Comparison of ENCODE assay signal across 9 cellular contexts in genomic region chr16:56589141-56590039, GRCh38. TPM values are rescaled to one million over a fixed set of nuclear protein-coding genes. Genes with fewer than 3 reads are reported as not detected.
DNase-seq lines count a peak whose midpoint lies in the region; ATAC-seq and TF ChIP-seq lines count a peak whose summit lies in the region.
"Had no signal": no experiment of that assay in that cellular context is flagged by ENCODE, and none has a peak within 500 bp of the region (broad histone marks: within the 10 kb centered on the region; RNA-seq: fewer than 3 reads in every experiment).

Gene MT3 (plus strand): TSS chr16:56589528. CDS start chr16:56589591, 63 bp downstream.

- no peak within 1 kb of the TSS for H3K27ac ChIP-seq in GM23338 (ENCODE audit: low read depth)
- H3K27ac ChIP-seq in caudate nucleus (ENCODE audit: low read depth, low read length): peak within 1 kb of the TSS; percentile 98

- peak within 1 kb of the TSS; percentile 99 for H2AFZ ChIP-seq in GM23338

- H3K4me3 Mint-ChIP-seq in GM23338 (peak within 1 kb of the TSS; percentile 74), CD14-positive monocyte (peak within 1 kb of the TSS in 1 of 2 donors; percentile 89)
- H3K4me3 Mint-ChIP-seq in stimulated activated naive CD8-positive, alpha-beta T cell treated with anti-CD3 and anti-CD28 coated beads, Interleukin-15, Interleukin-2, amounts not matched to agents 100 ng/mL and 50 ng/mL, for 24 hours: peak within 1 kb of the TSS; percentile 81

- H3K27ac Mint-ChIP-seq in GM23338 (no peak within 1 kb of the TSS), CD14-positive monocyte (peak within 1 kb of the TSS in 1 of 7 donors; percentile 66)
- no peak within 1 kb of the TSS for H3K27ac Mint-ChIP-seq in stimulated activated naive CD8-positive, alpha-beta T cell treated with anti-CD3 and anti-CD28 coated beads, Interleukin-15, Interleukin-2, amounts not matched to agents 100 ng/mL and 50 ng/mL, for 24 hours

- peak within 1 kb of the TSS; percentile 71 for H3K4me3 ChIP-seq in GM23338

- H3K27me3 ChIP-seq in GM23338 (ENCODE audit: insufficient read depth): peaks cover 72% of the 10 kb centered on the region

- H3K79me2 ChIP-seq in GM23338 (replicated peaks; ENCODE audit: insufficient read depth): no peaks in the 10 kb centered on the region

- H3K9me2 ChIP-seq in GM23338 (ENCODE audit: insufficient read depth): no peaks in the 10 kb centered on the region

- DNase-seq in GM23338 (ENCODE audit: low spot score) (peak; percentile 87), NOMO-1 treated with dmso at 0.1 percent for 144 hours (lab: John Stamatoyannopoulos, UW; ENCODE audit: unreplicated experiment) (peak; percentile 2), caudate nucleus (lab: John Stamatoyannopoulos, UW) (peak in 55 of 61 donors; percentile 36 to 92 (median 74)), left lobe of liver (ENCODE audit: low spot score) (no peak), CD14-positive monocyte (ENCODE audit: low spot score) (no peak)

- H3F3A ChIP-seq in GM23338 (replicated peaks; ENCODE audit: low read depth): no peaks in the 10 kb centered on the region

- peak within 1 kb of the TSS; percentile 96 for H3K4me2 ChIP-seq in GM23338

- peaks cover 53% of the 10 kb centered on the region for H3K27me3 Mint-ChIP-seq in GM23338 (ENCODE audit: insufficient read depth, low read depth, poor library complexity)
- peaks cover 23% of the 10 kb centered on the region for H3K27me3 Mint-ChIP-seq in stimulated activated naive CD8-positive, alpha-beta T cell treated with anti-CD3 and anti-CD28 coated beads, Interleukin-15, Interleukin-2, amounts not matched to agents 100 ng/mL and 50 ng/mL, for 24 hours
- peaks cover 37 to 52% (median 46%) of the 10 kb centered on the region in 3 donors for H3K27me3 Mint-ChIP-seq in CD14-positive monocyte (ENCODE audit: low read depth in 3 of 3)

- intact Hi-C loops in CD14-positive monocyte (cut with micrococcal nuclease): no loop called here

- TF ChIP-seq CTCF in GM23338 (conservative IDR thresholded peaks at IDR 0.05; ENCODE audit: low read depth in 2 of 2) (peak in 1 of 2 experiments; percentile 17; a peak in 1 of 4 replicates), CD14-positive monocyte (IDR thresholded peaks at IDR 0.05) (no peak)

- H3K9me3 Mint-ChIP-seq in GM23338 (no peaks in the 10 kb centered on the region), CD14-positive monocyte (peaks cover 0 to 11% (median 5%) of the 10 kb centered on the region in 7 donors)
- no peaks in the 10 kb centered on the region for H3K9me3 Mint-ChIP-seq in stimulated activated naive CD8-positive, alpha-beta T cell treated with anti-CD3 and anti-CD28 coated beads, Interleukin-15, Interleukin-2, amounts not matched to agents 100 ng/mL and 50 ng/mL, for 24 hours

- ATAC-seq in GM23338 (peak; percentile 93), left lobe of liver (peak; percentile 64), GM21360 (IDR thresholded peaks at IDR 0.05; ENCODE audit: unreplicated experiment) (no peak), GM19324 (IDR thresholded peaks at IDR 0.05; ENCODE audit: low FRiP score, unreplicated experiment) (no peak)

- no peaks in the 10 kb centered on the region for H4K20me1 ChIP-seq in GM23338 (replicated peaks; ENCODE audit: insufficient read depth)

- H3K4me1 ChIP-seq in GM23338 (ENCODE audit: insufficient read depth): no peaks in the 10 kb centered on the region

- no peaks in the 10 kb centered on the region for H3K36me3 ChIP-seq in GM23338 (ENCODE audit: insufficient read depth)

- no peaks in the 10 kb centered on the region for H3K36me3 Mint-ChIP-seq in GM23338 (ENCODE audit: low read depth)
- H3K36me3 Mint-ChIP-seq in stimulated activated naive CD8-positive, alpha-beta T cell treated with anti-CD3 and anti-CD28 coated beads, Interleukin-15, Interleukin-2, amounts not matched to agents 100 ng/mL and 50 ng/mL, for 24 hours (ENCODE audit: low read depth): no peaks in the 10 kb centered on the region
- H3K36me3 Mint-ChIP-seq in CD14-positive monocyte: peaks cover 0 to 5% of the 10 kb centered on the region in 2 donors

- peaks cover 10% of the 10 kb centered on the region for H3K4me1 Mint-ChIP-seq in GM23338
- peaks cover 13% of the 10 kb centered on the region for H3K4me1 Mint-ChIP-seq in stimulated activated naive CD8-positive, alpha-beta T cell treated with anti-CD3 and anti-CD28 coated beads, Interleukin-15, Interleukin-2, amounts not matched to agents 100 ng/mL and 50 ng/mL, for 24 hours (ENCODE audit: low read depth)
- peaks cover 18% of the 10 kb centered on the region for H3K4me1 Mint-ChIP-seq in CD14-positive monocyte

TF ChIP-seq in GM23338, 12 proteins besides CTCF, POLR2A, EP300 and RAD21:
- TF ChIP-seq NANOG (IDR thresholded peaks at IDR 0.05; ENCODE audit: borderline replicate concordance) (no peak), REST (IDR thresholded peaks at IDR 0.05; ENCODE audit: unreplicated experiment) (no peak), ETS1 (IDR thresholded peaks at IDR 0.05) (no peak), EZH2 (IDR thresholded peaks at IDR 0.05; ENCODE audit: low read depth, unreplicated experiment) (peak; percentile 17), POLR2AphosphoS5 (IDR thresholded peaks at IDR 0.05; ENCODE audit: low read depth) (no peak), CREB1 (CRISPR knock-in tag; IDR thresholded peaks at IDR 0.05; ENCODE audit: low read depth) (no peak), ZNF331 (CRISPR knock-in tag; IDR thresholded peaks at IDR 0.05; ENCODE audit: low read depth) (no peak), ZNF114 (CRISPR knock-in tag; IDR thresholded peaks at IDR 0.05) (no peak)
TF ChIP-seq in GM23338: peak in this region for 1.

RNA-seq across cellular contexts. Expression of gene MT3, which starts in this region (rescaled TPM):
- not detected in 2 replicates for total RNA-seq in GM23338 (2014; rRNA removed; shearing (Covaris generic))
- polyA plus RNA-seq in GM23338 (2016; fragmentation: Nextera tagmentation; extraction: Ambion mirVana): not detected in 2 replicates
- total RNA-seq in left lobe of liver: not detected
- polyA plus RNA-seq in CD14-positive monocyte: not detected
- total RNA-seq: renal cortical epithelial cell had no signal

Comparison
In these comparisons a context has a peak if more than half of its experiments do, and no peak if none do; other contexts are left out.
1. Peak in DNase-seq, ATAC-seq, H3K4me3 ChIP-seq and H3K4me2 ChIP-seq in GM23338; RNA of the gene not detected or under 1 TPM.
2. Peak in ATAC-seq in left lobe of liver; RNA of the gene not detected or under 1 TPM.
3. DNase-seq: peak in NOMO-1 treated with dmso at 0.1 percent for 144 hours (single experiment) and caudate nucleus (55 of 61); none in left lobe of liver (single experiment) and CD14-positive monocyte (single experiment).